ENCODE assay signal across 1 cellular context in the genomic region with DNA sequence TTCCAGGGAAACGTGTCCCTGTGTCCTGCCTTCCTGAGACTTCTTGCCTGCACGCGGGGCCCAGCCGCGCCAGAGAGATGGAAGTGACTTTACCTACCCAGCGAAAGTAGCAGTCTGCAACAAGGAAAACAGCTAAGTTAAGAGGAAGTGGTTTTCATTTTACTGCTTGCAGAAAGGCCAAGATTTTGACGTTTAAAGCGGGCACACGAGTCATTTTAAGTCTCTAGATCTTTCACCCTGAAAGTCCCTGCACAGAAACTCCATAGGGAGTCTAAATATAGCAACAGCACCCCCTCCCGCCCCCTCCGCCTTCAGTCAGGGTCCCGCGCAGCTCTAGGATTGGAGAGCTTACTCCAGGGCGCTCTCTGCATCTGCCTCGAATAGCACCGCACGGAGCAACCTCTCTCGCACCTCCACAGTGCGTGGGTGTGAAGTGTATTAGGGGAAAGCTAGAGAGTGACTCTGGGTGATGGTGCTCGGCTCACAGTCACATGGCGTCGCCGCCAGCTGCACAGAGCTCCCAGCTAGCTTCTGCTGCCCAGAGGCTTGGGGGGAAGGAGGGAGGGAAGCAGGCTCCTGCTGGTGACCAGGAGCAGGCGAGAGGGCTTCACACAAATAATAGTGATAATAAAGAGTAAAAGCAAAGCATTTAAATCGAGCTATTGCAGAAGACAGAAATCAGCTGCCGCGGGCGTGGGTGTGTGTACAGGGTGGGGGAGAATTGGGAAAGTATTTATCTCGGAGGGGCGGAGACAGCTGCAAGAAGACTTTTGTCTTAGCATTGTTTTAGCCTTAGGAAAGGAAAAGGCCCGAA.
TF ChIP-seq lines count a peak whose summit lies in the region.

No MANE protein-coding gene starts in this region.

TF ChIP-seq in SK-N-SH treated with all-trans-retinoic acid at 6 μM for 48 hours, 23 proteins besides CTCF, POLR2A, EP300 and RAD21 (continued from another document):
- TF ChIP-seq, protein P1, sequence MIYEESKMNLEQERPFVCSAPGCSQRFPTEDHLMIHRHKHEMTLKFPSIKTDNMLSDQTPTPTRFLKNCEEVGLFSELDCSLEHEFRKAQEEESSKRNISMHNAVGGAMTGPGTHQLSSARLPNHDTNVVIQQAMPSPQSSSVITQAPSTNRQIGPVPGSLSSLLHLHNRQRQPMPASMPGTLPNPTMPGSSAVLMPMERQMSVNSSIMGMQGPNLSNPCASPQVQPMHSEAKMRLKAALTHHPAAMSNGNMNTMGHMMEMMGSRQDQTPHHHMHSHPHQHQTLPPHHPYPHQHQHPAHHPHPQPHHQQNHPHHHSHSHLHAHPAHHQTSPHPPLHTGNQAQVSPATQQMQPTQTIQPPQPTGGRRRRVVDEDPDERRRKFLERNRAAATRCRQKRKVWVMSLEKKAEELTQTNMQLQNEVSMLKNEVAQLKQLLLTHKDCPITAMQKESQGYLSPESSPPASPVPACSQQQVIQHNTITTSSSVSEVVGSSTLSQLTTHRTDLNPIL (CRISPR knock-in tag; IDR thresholded peaks at IDR 0.05; ENCODE audit: low read depth) = no peak
- TF ChIP-seq ZC3H10 (CRISPR knock-in tag; IDR thresholded peaks at IDR 0.05) = no peak
